ENCODE assay signal across 1 cellular context in the genomic region with DNA sequence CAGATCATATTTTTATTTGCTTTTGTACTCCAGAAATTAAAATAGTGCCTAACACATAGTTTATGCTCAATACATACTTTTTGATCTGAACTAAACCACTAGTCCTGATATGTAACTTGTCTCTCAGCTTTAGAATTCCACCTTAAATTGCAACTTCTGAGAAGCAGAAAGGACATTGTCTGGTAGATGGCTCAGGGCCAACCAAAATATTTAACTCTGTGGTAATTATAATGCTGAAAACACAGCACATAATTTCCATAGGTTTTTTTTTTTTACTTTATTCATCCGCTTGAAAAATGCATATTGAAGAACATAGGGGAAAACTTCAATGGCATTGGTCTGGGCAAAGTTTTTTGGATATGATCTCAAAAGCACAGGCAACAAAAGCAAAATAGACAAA.
TF ChIP-seq lines count a peak whose summit lies in the region.

No MANE protein-coding gene starts in this region.

TF ChIP-seq in endothelial cell of umbilical vein, 7 proteins besides CTCF, POLR2A, EP300 and RAD21 (continued from another document):
- peak; percentile 61 for TF ChIP-seq JUN (IDR thresholded peaks at IDR 0.05; ENCODE audit: borderline replicate concordance, insufficient read depth, insufficient read length, low read depth)
